ENCODE assay signal across 19 cellular contexts in the genomic region with DNA sequence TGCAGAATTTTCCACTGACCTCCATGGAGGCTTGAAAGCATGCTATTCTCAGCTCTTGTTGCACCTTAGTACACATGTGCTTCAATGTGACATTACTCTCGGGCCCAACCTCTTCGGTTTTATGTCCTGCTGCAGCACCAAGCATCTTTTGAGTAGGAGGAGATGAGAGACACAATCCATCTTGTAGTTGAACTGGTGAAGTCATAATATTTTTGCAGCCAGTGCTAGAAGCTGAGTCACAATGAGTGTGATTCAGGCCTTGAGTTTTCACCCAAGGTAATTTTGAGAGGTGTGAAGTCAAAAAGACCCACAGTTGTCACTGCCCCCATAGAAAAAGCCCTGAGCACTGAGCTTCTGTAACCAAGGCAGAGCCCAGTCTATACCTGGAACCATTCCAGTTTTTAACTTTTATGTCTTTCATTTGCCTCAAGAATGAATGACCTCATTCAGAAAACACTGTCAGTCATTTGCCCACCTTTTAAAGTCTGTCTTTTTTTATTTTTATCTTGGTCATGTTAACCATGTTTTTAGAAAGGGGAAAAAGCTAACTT.
A peak's percentile ranks its signal among the peaks of the same experiment; 100 is the strongest.
DNase-seq lines count a peak whose midpoint lies in the region; ATAC-seq and FAIRE-seq lines count a peak whose summit lies in the region.
"Had no signal": no experiment of that assay in that cellular context is flagged by ENCODE, and none has a peak within 500 bp of the region (broad histone marks: within the 10 kb centered on the region; RNA-seq: fewer than 3 reads in every experiment).

No MANE protein-coding gene starts in this region.

- peak; percentile 34 for ATAC-seq in GM19452 (IDR thresholded peaks at IDR 0.05; ENCODE audit: unreplicated experiment)
- no peak for ATAC-seq in GM21528 (IDR thresholded peaks at IDR 0.05; ENCODE audit: low FRiP score, unreplicated experiment)
- ATAC-seq: left colon had no signal

- FAIRE-seq in RCC 7860 (lab: Jason Lieb, UNC) = peak; percentile 44
- FAIRE-seq: GM12892 had no signal

- intact Hi-C loops in cardiac septum (cut with DNase I) = no loop called here

- DNase-seq in COLO829 (ENCODE audit: low spot score) (peak; percentile 34), RCC 7860 (ENCODE audit: low spot score) (peak; percentile 68), inferior parietal cortex (ENCODE audit: extremely low spot score) (peak; percentile 44), NCI-H82 (lab: John Stamatoyannopoulos, UW) (no peak), Kasumi-1 (lab: John Stamatoyannopoulos, UW) (no peak), cardiac septum (ENCODE audit: low spot score) (no peak)
- DNase-seq: activated CD4-positive, alpha-beta T cell treated with anti-CD3 and anti-CD28 coated beads, Interleukin-2, amount 50 U/mL, for 4 hours; caudate nucleus; KBM-7; left colon; NCI-H146; NCI-H69; retina; SHP77; T-helper 9 cell; uterus had no signal

Comparison
In these comparisons a context has a peak if more than half of its experiments do, and no peak if none do; other contexts are left out.
1. DNase-seq: peak in COLO829 (single experiment), RCC 7860 (single experiment) and inferior parietal cortex (single experiment); none in NCI-H82 (single experiment), Kasumi-1 (0 of 2) and cardiac septum (single experiment).